In the genomic region with DNA sequence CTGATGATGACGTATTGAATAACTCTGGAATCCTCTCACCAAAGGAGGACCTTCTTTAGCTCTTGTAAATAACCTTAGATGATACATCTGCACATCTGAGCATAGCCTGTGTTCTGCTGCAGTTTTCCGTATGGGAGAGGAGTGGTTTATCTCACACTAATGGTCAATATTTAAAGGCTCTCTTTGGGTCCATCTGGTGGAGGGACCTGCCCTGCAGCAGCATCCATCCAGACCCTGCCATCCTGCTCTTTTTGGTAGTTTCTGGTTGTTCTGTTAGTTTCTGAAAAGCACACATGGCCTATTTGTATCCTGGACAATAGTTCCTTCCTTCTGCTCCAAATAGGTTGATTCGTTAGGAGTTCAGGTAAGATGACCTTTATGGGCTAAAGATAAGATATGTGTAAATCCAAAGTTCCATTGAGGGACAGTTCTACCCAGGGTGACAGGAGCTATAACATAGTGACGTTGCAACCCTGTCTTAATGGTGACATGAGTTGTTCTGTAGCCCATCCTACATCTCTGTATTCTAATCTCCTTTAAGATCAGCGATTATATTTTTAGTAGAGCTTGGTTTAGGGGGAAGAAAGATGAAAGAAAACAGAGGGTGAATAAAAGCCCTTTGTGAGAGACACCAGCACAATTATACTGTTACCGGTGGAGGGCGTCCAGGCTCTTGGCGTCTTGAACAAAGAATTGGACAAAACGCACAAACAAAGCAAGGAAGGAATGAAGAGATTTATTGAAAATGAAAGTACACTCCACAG, we compare ENCODE assay signal across 14 cellular contexts.
DNase-seq lines count a peak whose midpoint lies in the region; ATAC-seq and TF ChIP-seq lines count a peak whose summit lies in the region.
"Had no signal": no experiment of that assay in that cellular context is flagged by ENCODE, and none has a peak within 500 bp of the region (broad histone marks: within the 10 kb centered on the region; RNA-seq: fewer than 3 reads in every experiment).

No MANE protein-coding gene starts in this region.

- H2BK20ac ChIP-seq in IMR-90 (ENCODE audit: low read depth, low read length): no peak overlapping the region

- no TSS peak for BruUV-seq in A673 (replicated peaks; lab: Mats Ljungman, UMichigan)
- no TSS peak for BruUV-seq in IMR-90 (replicated peaks; lab: Mats Ljungman, UMichigan)
- BruUV-seq in Caco-2 (replicated peaks; lab: Mats Ljungman, UMichigan): no TSS peak

- TF ChIP-seq POLR2A in IMR-90 (IDR thresholded peaks at IDR 0.05; ENCODE audit: low read depth, low read length): no peak

- in situ Hi-C loops in IMR-90 (cut with MboI; ENCODE audit: low sequenced_read_pairs): no loop called here
- in situ Hi-C loops in astrocyte of the spinal cord (cut with HindIII; ENCODE audit: low sequenced_read_pairs): no loop called here

- H3K36me3 ChIP-seq in A673 (ENCODE audit: insufficient read depth, low read length, poor library complexity, severe bottlenecking): no peaks in the 10 kb centered on the region
- H3K36me3 ChIP-seq in IMR-90 (ENCODE audit: control insufficient read depth, insufficient read depth, low read length): no peaks in the 10 kb centered on the region
- no peaks in the 10 kb centered on the region for H3K36me3 ChIP-seq in Caco-2 (ENCODE audit: control insufficient read depth, insufficient read depth, low read length)

- H3K9me1 ChIP-seq in IMR-90 (ENCODE audit: insufficient read depth, low read length): no peaks in the 10 kb centered on the region

- no peak overlapping the region for H4K5ac ChIP-seq in IMR-90 (ENCODE audit: low read depth, low read length)

- H2BK5ac ChIP-seq in IMR-90 (ENCODE audit: low read depth, low read length, poor library complexity, severe bottlenecking): no peak overlapping the region

- intact Hi-C loops in A673 (cut with micrococcal nuclease; ENCODE audit: unreplicated experiment) (no loop called here), IMR-90 (cut with micrococcal nuclease) (loop anchor here (2.0 kb wide), 1 partner anchor 39 kb away; no protein-coding TSS in a partner anchor), Caco-2 (cut with micrococcal nuclease; ENCODE audit: unreplicated experiment) (no loop called here)

- no peak overlapping the region for H3K4ac ChIP-seq in IMR-90 (ENCODE audit: low read depth, low read length)

- TF ChIP-seq RAD21 in IMR-90 (IDR thresholded peaks at IDR 0.05; ENCODE audit: low read length): no peak; the same call in 1 of the 2 replicates

- H3K9ac ChIP-seq in IMR-90 (ENCODE audit: low read depth, low read length): no peak overlapping the region

- no peak overlapping the region for H4K8ac ChIP-seq in IMR-90 (ENCODE audit: low read depth in 2 of 2, low read length in 2 of 2)

- no peaks in the 10 kb centered on the region for H4K20me1 ChIP-seq in IMR-90 (ENCODE audit: insufficient read depth, low read length)

- WGBS in IMR-90 (ENCODE audit: extremely low coverage in 2 of 2, insufficient read length in 1 of 2), 2 experiments: no CpG with 5 or more reads among the region's 9 CpGs

- H3K56ac ChIP-seq in IMR-90 (ENCODE audit: extremely low read depth, insufficient read depth, low read length): no peak overlapping the region

- 0 out of 2 replicates have a peak overlapping the region, but pooled peaks have one; percentile 59 for H3K14ac ChIP-seq in IMR-90 (replicated peaks; ENCODE audit: low read depth, low read length)

- no peaks in the 10 kb centered on the region for H3K4me1 ChIP-seq in A673 (ENCODE audit: insufficient read depth, low read length, poor library complexity, severe bottlenecking)
- H3K4me1 ChIP-seq in IMR-90 (ENCODE audit: control insufficient read depth, insufficient read depth, low read length): no peaks in the 10 kb centered on the region
- no peaks in the 10 kb centered on the region for H3K4me1 ChIP-seq in Caco-2

- H4K91ac ChIP-seq in IMR-90 (ENCODE audit: insufficient read depth, low read depth, low read length): no peak overlapping the region

- H3K9me3 Mint-ChIP-seq in Caco-2 (ENCODE audit: unreplicated experiment): no peaks in the 10 kb centered on the region
- H3K9me3 Mint-ChIP-seq: natural killer cell had no signal

- H3K23ac ChIP-seq in IMR-90 (ENCODE audit: low read depth, low read length): no peak overlapping the region; the same call in 1 of the 2 replicates

- no peak overlapping the region for H2AK9ac ChIP-seq in IMR-90 (replicated peaks; ENCODE audit: low read depth, low read length, poor library complexity)

- H3K4me1 Mint-ChIP-seq in Caco-2 (ENCODE audit: low read depth, unreplicated experiment): peaks cover 6% of the 10 kb centered on the region
- H3K4me1 Mint-ChIP-seq: CD4-positive, CD25-positive, alpha-beta regulatory T cell; natural killer cell had no signal

- peak overlapping the region; percentile 44; the same call in 1 of the 2 replicates for H2BK120ac ChIP-seq in IMR-90 (ENCODE audit: low read depth, low read length)

- H3K36me3 Mint-ChIP-seq in Caco-2 (ENCODE audit: insufficient read depth, unreplicated experiment): no peaks in the 10 kb centered on the region
- H3K36me3 Mint-ChIP-seq: CD4-positive, CD25-positive, alpha-beta regulatory T cell; natural killer cell had no signal

- no peak overlapping the region for H3K4me3 Mint-ChIP-seq in Caco-2 (ENCODE audit: unreplicated experiment)
- H3K4me3 Mint-ChIP-seq: CD4-positive, CD25-positive, alpha-beta regulatory T cell; natural killer cell had no signal

- peak overlapping the region; percentile 86 for H3K4me2 ChIP-seq in IMR-90 (ENCODE audit: low read depth, low read length)

- H3K27ac Mint-ChIP-seq in Caco-2 (ENCODE audit: unreplicated experiment): no peak overlapping the region
- H3K27ac Mint-ChIP-seq: natural killer cell had no signal

- H3K27me3 ChIP-seq in A673 (replicated peaks; ENCODE audit: insufficient read depth, low read depth, low read length, poor library complexity): no peaks in the 10 kb centered on the region
- peaks cover 6% of the 10 kb centered on the region for H3K27me3 ChIP-seq in IMR-90 (ENCODE audit: control insufficient read depth, insufficient read depth, low read length)
- H3K27me3 ChIP-seq in Caco-2 (replicated peaks; ENCODE audit: control insufficient read depth, insufficient read depth, low read length): no peaks in the 10 kb centered on the region

- H3K27me3 Mint-ChIP-seq in Caco-2 (ENCODE audit: insufficient read depth, unreplicated experiment): peaks cover 16% of the 10 kb centered on the region

- DNase-seq in A673 (ENCODE audit: low spot score) (peak; percentile 40), IMR-90 (peak; percentile 22), astrocyte of the spinal cord (ENCODE audit: low read depth, low spot score) (peak; percentile 51), medulla oblongata (ENCODE audit: extremely low spot score) (peak; percentile 40), activated gamma-delta T cell (lab: John Stamatoyannopoulos, UW) (no peak), Caco-2 (no peak), GM10266 (ENCODE audit: extremely low spot score) (no peak)
- no peak for DNase-seq in activated naive CD4-positive, alpha-beta T cell treated with Interleukin-2 at 50 U/mL for 16 hours
- DNase-seq: activated T-cell treated with anti-CD3 and anti-CD28 coated beads, Interleukin-2, amount 50 U/mL, for 48 hours; CD4-positive, CD25-positive, alpha-beta regulatory T cell; cortex of kidney; natural killer cell; NCI-H524 treated with DMSO at 0.1 percent for 48 hours; trophoblast cell had no signal

- CTCF ChIA-PET in A673 (lab: Charles Lee): no interaction called here
- CTCF ChIA-PET in IMR-90 (lab: Yijun Ruan, JAX): interaction anchor here (1.5 kb wide), 1 partner anchor 9 kb away, joined by 7 read pairs; no protein-coding TSS in a partner anchor
- CTCF ChIA-PET in Caco-2 (lab: Charles Lee): interaction anchor here (1.4 kb wide), 1 partner anchor 36 kb away, joined by 3 read pairs; no protein-coding TSS in a partner anchor

- dilution Hi-C loops in IMR-90 (cut with HindIII; ENCODE audit: low sequenced_read_pairs, unreplicated experiment): no loop called here

- no peaks in the 10 kb centered on the region for H3K9me3 ChIP-seq in A673 (ENCODE audit: low read depth, low read length, poor library complexity, severe bottlenecking)
- no peaks in the 10 kb centered on the region for H3K9me3 ChIP-seq in IMR-90 (ENCODE audit: control insufficient read depth, insufficient read depth, low read length)
- no peaks in the 10 kb centered on the region for H3K9me3 ChIP-seq in Caco-2

- peak overlapping the region; percentile 18 for H3K27ac ChIP-seq in A673 (ENCODE audit: low read depth, low read length, poor library complexity, severe bottlenecking)
- H3K27ac ChIP-seq in IMR-90 (ENCODE audit: insufficient read depth, low read length): no peak overlapping the region

- TF ChIP-seq CTCF in A673 (conservative IDR thresholded peaks at IDR 0.05; ENCODE audit: low read depth, low read length): 0 out of 2 replicates have a peak, but pooled peaks have one; percentile 8
- peak; percentile 25; the same call in 1 of the 2 replicates for TF ChIP-seq CTCF in IMR-90 (conservative IDR thresholded peaks at IDR 0.05; ENCODE audit: low read depth, low read length)
- peak; percentile 36 for TF ChIP-seq CTCF in astrocyte of the spinal cord (IDR thresholded peaks at IDR 0.05; ENCODE audit: low read depth, low read length)
- TF ChIP-seq CTCF in Caco-2 (IDR thresholded peaks at IDR 0.05; ENCODE audit: insufficient read depth in 1 of 2, low read depth in 1 of 2, low read length in 1 of 2, severe bottlenecking in 1 of 2, unreplicated experiment in 1 of 2): peak in 1 of 2 experiments; percentile 29
- no peak for TF ChIP-seq CTCF in GM10266 (IDR thresholded peaks at IDR 0.05; ENCODE audit: control insufficient read depth, insufficient read depth, low read depth, missing control alignments)

- H2AK5ac ChIP-seq in IMR-90 (ENCODE audit: low read depth, low read length): no peak overlapping the region

- H3K18ac ChIP-seq in IMR-90 (ENCODE audit: low read depth, low read length): no peak overlapping the region

- no peak overlapping the region for H2AFZ ChIP-seq in IMR-90 (replicated peaks; ENCODE audit: low read length, poor library complexity)

- peak; percentile 76 for ATAC-seq in IMR-90 (ENCODE audit: low read depth)
- ATAC-seq: natural killer cell had no signal

- POLR2A ChIA-PET in A673 (lab: Charles Lee; ENCODE audit: low non-redundant PET) (no interaction called here), IMR-90 (lab: Charles Lee; ENCODE audit: unreplicated experiment) (no interaction called here), Caco-2 (lab: Charles Lee) (no interaction called here)

- H2BK15ac ChIP-seq in IMR-90 (ENCODE audit: low read depth, low read length): no peak overlapping the region

- no peaks in the 10 kb centered on the region for H3K79me1 ChIP-seq in IMR-90 (ENCODE audit: low read depth in 1 of 2, low read length in 2 of 2)

- H3K4me3 ChIP-seq in A673 (ENCODE audit: low read depth, low read length, poor library complexity, severe bottlenecking): no peak overlapping the region
- peak overlapping the region; percentile 10; the same call in 1 of the 2 replicates for H3K4me3 ChIP-seq in IMR-90 (ENCODE audit: insufficient read depth, low read depth, low read length)
- peak overlapping the region; percentile 0 for H3K4me3 ChIP-seq in astrocyte of the spinal cord (ENCODE audit: low read depth, low read length)
- H3K4me3 ChIP-seq in Caco-2 (ENCODE audit: low read depth, low read length): no peak overlapping the region

TF ChIP-seq in IMR-90, 13 proteins besides CTCF, POLR2A, EP300 and RAD21 (continues in another document):
- TF ChIP-seq MAZ (IDR thresholded peaks at IDR 0.05; ENCODE audit: borderline replicate concordance, low read depth, low read length): no peak

Comparison
In these comparisons a context has a peak if more than half of its experiments do, and no peak if none do; other contexts are left out.
1. DNase-seq: peak in A673 (single experiment), IMR-90 (single experiment), astrocyte of the spinal cord (single experiment) and medulla oblongata (single experiment); none in activated naive CD4-positive, alpha-beta T cell treated with Interleukin-2 at 50 U/mL for 16 hours (single experiment), activated gamma-delta T cell (single experiment), Caco-2 (0 of 2) and GM10266 (single experiment).
2. H3K4me3 ChIP-seq: peak in IMR-90 (single experiment) and astrocyte of the spinal cord (single experiment); none in A673 (single experiment) and Caco-2 (single experiment).